Comparison of ENCODE assay signal across 13 cellular contexts in the genomic region with DNA sequence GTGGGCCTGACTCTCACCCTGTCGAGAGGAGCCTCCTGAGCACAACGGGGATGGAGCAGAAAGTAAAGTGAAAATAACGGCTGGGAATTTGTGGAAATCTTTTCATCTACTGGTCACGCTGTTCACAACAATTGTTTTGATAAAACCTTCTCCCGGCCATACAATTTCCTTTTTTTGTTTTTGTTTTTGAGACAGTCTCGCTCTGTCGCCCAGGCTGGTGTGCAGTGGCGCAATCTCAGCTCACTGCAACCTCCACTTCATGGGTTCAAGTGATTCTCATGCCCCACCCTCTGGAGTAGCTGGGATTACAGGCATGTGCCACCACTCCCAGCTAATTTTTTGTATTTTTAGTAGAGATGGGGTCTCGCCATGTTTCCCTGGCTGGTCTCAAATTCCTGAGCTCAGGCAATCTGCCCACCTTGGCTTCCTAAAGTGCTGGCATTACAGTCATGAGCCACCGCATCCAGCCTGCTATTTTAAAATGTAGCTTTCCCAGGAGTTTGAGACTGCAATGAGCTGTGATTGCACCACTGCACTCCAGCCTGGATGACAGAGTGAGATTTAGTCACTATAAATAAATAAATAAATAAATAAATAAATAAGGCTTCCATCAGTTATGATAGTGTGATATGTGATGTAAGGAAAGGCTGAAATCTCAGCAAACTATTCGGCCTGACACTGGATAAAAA.
DNase-seq lines count a peak whose midpoint lies in the region; ATAC-seq and TF ChIP-seq lines count a peak whose summit lies in the region.
"Had no signal": no experiment of that assay in that cellular context is flagged by ENCODE, and none has a peak within 500 bp of the region (broad histone marks: within the 10 kb centered on the region; RNA-seq: fewer than 3 reads in every experiment).

No MANE protein-coding gene starts in this region.

- H3K4me1 Mint-ChIP-seq in activated CD8-positive, alpha-beta memory T cell treated with anti-CD3 and anti-CD28 coated beads, Interleukin-2, amount 10 ng/mL, durations not matched to agents 7 days and 5 days, result peaks cover 19% of the 10 kb centered on the region
- H3K4me1 Mint-ChIP-seq in IgD-negative memory B cell, result peaks cover 32 to 44% (median 36%) of the 10 kb centered on the region in 3 donors
- H3K4me1 Mint-ChIP-seq in activated T-helper 17 cell treated with anti-CD3 and anti-CD28 coated beads, Interleukin-2, amount 50 U/mL, for 72 hours, result peaks cover 12% of the 10 kb centered on the region

- H3K36me3 Mint-ChIP-seq in activated CD8-positive, alpha-beta memory T cell treated with anti-CD3 and anti-CD28 coated beads, Interleukin-2, amount 10 ng/mL, durations not matched to agents 7 days and 5 days, result peaks cover 5% of the 10 kb centered on the region
- peaks cover 5% of the 10 kb centered on the region for H3K36me3 Mint-ChIP-seq in IgD-negative memory B cell
- H3K36me3 Mint-ChIP-seq in activated T-helper 17 cell treated with anti-CD3 and anti-CD28 coated beads, Interleukin-2, amount 50 U/mL, for 72 hours (ENCODE audit: low read depth), result no peaks in the 10 kb centered on the region

- peaks cover 10% of the 10 kb centered on the region for H3K4me1 ChIP-seq in osteoblast (ENCODE audit: insufficient read depth, low read length)
- H3K4me1 ChIP-seq: ascending aorta had no signal

- peak overlapping the region; percentile 47 for H3K27ac ChIP-seq in osteoblast (ENCODE audit: low read depth, low read length)
- H3K27ac ChIP-seq: ascending aorta had no signal

- H3K36me3 ChIP-seq in osteoblast (ENCODE audit: insufficient read depth, low read length), result no peaks in the 10 kb centered on the region
- H3K36me3 ChIP-seq: ascending aorta had no signal

- H3K27me3 Mint-ChIP-seq in activated CD8-positive, alpha-beta memory T cell treated with anti-CD3 and anti-CD28 coated beads, Interleukin-2, amount 10 ng/mL, durations not matched to agents 7 days and 5 days, result no peaks in the 10 kb centered on the region
- peaks cover 3% of the 10 kb centered on the region for H3K27me3 Mint-ChIP-seq in IgD-negative memory B cell
- H3K27me3 Mint-ChIP-seq in activated T-helper 17 cell treated with anti-CD3 and anti-CD28 coated beads, Interleukin-2, amount 50 U/mL, for 72 hours, result no peaks in the 10 kb centered on the region
- H3K27me3 Mint-ChIP-seq: progenitor cell of endocrine pancreas had no signal

- peak overlapping the region; percentile 70 for H3K27ac Mint-ChIP-seq in activated CD8-positive, alpha-beta memory T cell treated with anti-CD3 and anti-CD28 coated beads, Interleukin-2, amount 10 ng/mL, durations not matched to agents 7 days and 5 days
- peak overlapping the region in 2 of 3 donors; percentile 90 to 92 for H3K27ac Mint-ChIP-seq in IgD-negative memory B cell
- peak overlapping the region; percentile 69 for H3K27ac Mint-ChIP-seq in activated T-helper 17 cell treated with anti-CD3 and anti-CD28 coated beads, Interleukin-2, amount 50 U/mL, for 72 hours
- H3K27ac Mint-ChIP-seq: progenitor cell of endocrine pancreas had no signal

- no peaks in the 10 kb centered on the region for H3K27me3 ChIP-seq in osteoblast (ENCODE audit: insufficient read depth, low read length)
- H3K27me3 ChIP-seq: ascending aorta had no signal

- ATAC-seq in activated CD8-positive, alpha-beta memory T cell treated with anti-CD3 and anti-CD28 coated beads, Interleukin-2, amount 10 ng/mL, durations not matched to agents 7 days and 5 days, result no peak
- ATAC-seq in activated T-helper 17 cell treated with anti-CD3 and anti-CD28 coated beads, Interleukin-2, amount 50 U/mL, for 72 hours (replicated peaks), result no peak
- ATAC-seq in HG03378 (IDR thresholded peaks at IDR 0.05; ENCODE audit: unreplicated experiment) (no peak), GM21529 (IDR thresholded peaks at IDR 0.05; ENCODE audit: unreplicated experiment) (no peak)

- H3K4me3 Mint-ChIP-seq in activated CD8-positive, alpha-beta memory T cell treated with anti-CD3 and anti-CD28 coated beads, Interleukin-2, amount 10 ng/mL, durations not matched to agents 7 days and 5 days, result peak overlapping the region; percentile 36
- H3K4me3 Mint-ChIP-seq in IgD-negative memory B cell, result peak overlapping the region; percentile 12 to 89 (median 80)
- H3K4me3 Mint-ChIP-seq in activated T-helper 17 cell treated with anti-CD3 and anti-CD28 coated beads, Interleukin-2, amount 50 U/mL, for 72 hours, result peak overlapping the region; percentile 66

- TF ChIP-seq CTCF in osteoblast (IDR thresholded peaks at IDR 0.05; ENCODE audit: extremely low read depth, low read depth, low read length), result no peak

- H2AFZ ChIP-seq in osteoblast (ENCODE audit: low read length), result peak overlapping the region; percentile 86

- no peaks in the 10 kb centered on the region for H3K79me2 ChIP-seq in osteoblast (ENCODE audit: insufficient read depth, low read length)

- H4K20me1 ChIP-seq in osteoblast (ENCODE audit: insufficient read depth, low read length), result no peaks in the 10 kb centered on the region

- peak overlapping the region; percentile 52 for H3K4me3 ChIP-seq in osteoblast (ENCODE audit: insufficient read depth, low read length)

- peak overlapping the region; percentile 77 for H3K4me2 ChIP-seq in osteoblast (ENCODE audit: insufficient read depth, low read length)

- no peaks in the 10 kb centered on the region for H3K9me3 ChIP-seq in osteoblast (ENCODE audit: low read depth, low read length)
- H3K9me3 ChIP-seq: ascending aorta had no signal

- no peak for DNase-seq in activated CD8-positive, alpha-beta memory T cell treated with anti-CD3 and anti-CD28 coated beads, Interleukin-2, amount 10 ng/mL, durations not matched to agents 7 days and 5 days
- no peak for DNase-seq in activated CD8-positive, alpha-beta memory T cell treated with anti-CD3 and anti-CD28 coated beads, Interleukin-2, amount 50 U/mL, for 4 hours
- DNase-seq in osteoblast (ENCODE audit: insufficient read length, low spot score, missing footprints) (no peak), SK-N-DZ (ENCODE audit: low spot score) (no peak)
- DNase-seq: mesendoderm, NCI-H1436 treated with DMSO at 0.1 percent for 48 hours, SHP77 treated with DMSO at 0.1 percent for 48 hours had no signal

- peaks cover 5% of the 10 kb centered on the region for H3K9me3 Mint-ChIP-seq in activated CD8-positive, alpha-beta memory T cell treated with anti-CD3 and anti-CD28 coated beads, Interleukin-2, amount 10 ng/mL, durations not matched to agents 7 days and 5 days (ENCODE audit: low read depth)
- H3K9me3 Mint-ChIP-seq in IgD-negative memory B cell, result peaks cover 0 to 3% (median 2%) of the 10 kb centered on the region in 3 donors
- no peaks in the 10 kb centered on the region for H3K9me3 Mint-ChIP-seq in activated T-helper 17 cell treated with anti-CD3 and anti-CD28 coated beads, Interleukin-2, amount 50 U/mL, for 72 hours

- CTCF ChIA-PET in activated CD8-positive, alpha-beta memory T cell treated with anti-CD3 and anti-CD28 coated beads, Interleukin-2, amount 10 ng/mL, durations not matched to agents 7 days and 5 days (lab: Charles Lee), result interaction anchor here (0.8 kb wide), 1 partner anchor 372 kb away, joined by 3 read pairs; no protein-coding TSS in a partner anchor
